ENCODE assay signal across 8 cellular contexts in the genomic region with DNA sequence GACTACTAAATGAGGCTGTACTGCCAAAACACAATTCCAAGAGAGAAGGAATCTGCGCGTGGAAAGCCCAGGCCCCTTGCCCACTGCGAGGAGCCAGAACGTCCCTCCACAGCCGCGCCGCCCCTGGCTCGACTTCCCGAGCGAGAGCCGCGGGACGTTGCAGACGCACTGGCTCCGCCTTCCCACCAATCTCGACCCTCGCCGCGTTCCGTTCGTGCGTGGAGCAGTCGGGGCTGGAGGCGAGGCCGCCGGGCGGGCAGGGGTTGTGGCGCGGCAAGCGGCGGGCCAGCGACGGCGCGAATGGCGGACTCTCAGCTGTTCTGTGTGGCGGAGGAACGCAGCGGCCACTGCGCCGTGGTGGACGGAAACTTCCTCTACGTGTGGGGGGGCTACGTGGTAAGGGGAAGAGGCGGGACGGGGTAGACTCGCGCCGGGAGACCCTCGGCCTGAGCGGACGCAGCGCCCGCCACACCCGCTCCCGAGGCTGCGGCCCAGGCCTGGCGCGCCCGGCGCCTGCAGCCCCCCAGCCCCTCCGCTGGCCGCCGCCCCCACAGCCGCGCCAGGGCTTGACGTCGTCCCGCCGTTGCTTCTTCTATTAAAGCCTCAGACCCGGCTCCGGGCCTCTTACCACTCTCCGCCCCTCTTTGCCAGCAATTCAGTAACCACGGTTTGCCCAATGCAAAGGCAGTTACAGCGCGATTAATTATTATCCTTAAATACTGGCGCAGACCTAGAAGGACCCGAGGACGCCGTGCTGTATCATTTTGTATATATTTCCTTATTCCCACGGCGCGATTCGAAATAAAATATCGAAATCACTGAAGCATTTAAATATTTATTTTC. TPM values are rescaled to one million over a fixed set of nuclear protein-coding genes. Genes with fewer than 3 reads are reported as not detected.
DNase-seq lines count a peak whose midpoint lies in the region; ATAC-seq, FAIRE-seq and TF ChIP-seq lines count a peak whose summit lies in the region.

A gene with protein sequence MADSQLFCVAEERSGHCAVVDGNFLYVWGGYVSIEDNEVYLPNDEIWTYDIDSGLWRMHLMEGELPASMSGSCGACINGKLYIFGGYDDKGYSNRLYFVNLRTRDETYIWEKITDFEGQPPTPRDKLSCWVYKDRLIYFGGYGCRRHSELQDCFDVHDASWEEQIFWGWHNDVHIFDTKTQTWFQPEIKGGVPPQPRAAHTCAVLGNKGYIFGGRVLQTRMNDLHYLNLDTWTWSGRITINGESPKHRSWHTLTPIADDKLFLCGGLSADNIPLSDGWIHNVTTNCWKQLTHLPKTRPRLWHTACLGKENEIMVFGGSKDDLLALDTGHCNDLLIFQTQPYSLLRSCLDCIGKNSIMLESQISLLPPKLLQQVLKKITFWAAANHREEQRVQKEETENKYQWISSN (plus strand): TSS at position 226 of the 843 bp plus-strand sequence. CDS start 75 bp downstream, at position 301.

- peak within 1 kb of the TSS; percentile 68 for H3K4me3 ChIP-seq in IMR-90 (ENCODE audit: insufficient read depth, low read depth, low read length)
- H3K4me3 ChIP-seq in naive thymus-derived CD4-positive, alpha-beta T cell (ENCODE audit: low read length) = peak within 1 kb of the TSS; percentile 67

- peaks cover 19% of the 10 kb centered on the region for H3K4me1 Mint-ChIP-seq in activated T-helper 1 cell treated with anti-CD3 and anti-CD28 coated beads, Interleukin-12 subunit alpha, Interleukin-12 subunit beta, Interleukin-2, Interleukin-4 antibody, amounts not matched to agents 30 ng/mL and 10 ng/mL and 1 ng/mL, durations not matched to agents 14 hours and 24 hours and 36 hours (ENCODE audit: low read depth)
- H3K4me1 Mint-ChIP-seq in naive thymus-derived CD4-positive, alpha-beta T cell = peaks cover 20 to 52% (median 43%) of the 10 kb centered on the region in 7 donors
- H3K4me1 Mint-ChIP-seq in stimulated activated effector memory CD8-positive, alpha-beta T cell treated with anti-CD3 and anti-CD28 coated beads, Interleukin-12 subunit alpha, Interleukin-12 subunit beta, amount 100 ng/mL, for 72 hours = peaks cover 26% of the 10 kb centered on the region

- peak within 1 kb of the TSS; percentile 69 for H3K9ac ChIP-seq in IMR-90 (ENCODE audit: low read depth, low read length)

- in situ Hi-C loops in IMR-90 (cut with MboI; ENCODE audit: low sequenced_read_pairs) = loop anchor here (5.0 kb wide), 1 partner anchor 74 kb away; the partner anchor contains the start of gene KLHDC2

- H3K9me1 ChIP-seq in IMR-90 (ENCODE audit: insufficient read depth, low read length) = peaks cover 5% of the 10 kb centered on the region; the same call in 1 of the 2 replicates

- TF ChIP-seq CTCF in D721Med (IDR thresholded peaks at IDR 0.05; ENCODE audit: insufficient read depth, missing control alignments) = no peak
- no peak for TF ChIP-seq CTCF in IMR-90 (conservative IDR thresholded peaks at IDR 0.05; ENCODE audit: low read depth, low read length)

- intact Hi-C loops in IMR-90 (cut with micrococcal nuclease) = loop anchor here (1.0 to 5.0 kb wide), 2 partner anchors 61 to 74 kb away; no protein-coding TSS in a partner anchor
- intact Hi-C loops in activated T-helper 1 cell treated with anti-CD3 and anti-CD28 coated beads, Interleukin-12 subunit alpha, Interleukin-12 subunit beta, Interleukin-2, Interleukin-4 antibody, amounts not matched to agents 30 ng/mL and 10 ng/mL and 1 ng/mL, durations not matched to agents 14 hours and 24 hours and 36 hours (cut with micrococcal nuclease) = loop anchor here (1.0 to 10.0 kb wide), 2 partner anchors 74 to 972 kb away; partner anchors contain the start of gene SAV1
- intact Hi-C loops in naive thymus-derived CD4-positive, alpha-beta T cell (cut with micrococcal nuclease) = loop anchor here (1.0 to 10.0 kb wide), 8 partner anchors 16 to 542 kb away; partner anchors contain the start of genes MGAT2 (in 1 of the 2), NEMF (in 1 of the 2), RPL36AL (in 1 of the 2) and RPS29 (in 1 of the 2)

- H3K27ac ChIP-seq in IMR-90 (ENCODE audit: insufficient read depth, low read length) = peak within 1 kb of the TSS; percentile 79
- H3K27ac ChIP-seq in naive thymus-derived CD4-positive, alpha-beta T cell (ENCODE audit: low read depth, low read length) = peak within 1 kb of the TSS; percentile 80

- peak within 1 kb of the TSS; percentile 80 for H3K14ac ChIP-seq in IMR-90 (replicated peaks; ENCODE audit: low read depth, low read length)

- TF ChIP-seq POLR2A in IMR-90 (IDR thresholded peaks at IDR 0.05; ENCODE audit: low read depth, low read length) = peak; percentile 80

- H3K36me3 Mint-ChIP-seq in activated T-helper 1 cell treated with anti-CD3 and anti-CD28 coated beads, Interleukin-12 subunit alpha, Interleukin-12 subunit beta, Interleukin-2, Interleukin-4 antibody, amounts not matched to agents 30 ng/mL and 10 ng/mL and 1 ng/mL, durations not matched to agents 14 hours and 24 hours and 36 hours (ENCODE audit: low read depth) = peaks cover 2% of the 10 kb centered on the region
- peaks cover 0 to 1% (median 0%) of the 10 kb centered on the region in 5 donors for H3K36me3 Mint-ChIP-seq in naive thymus-derived CD4-positive, alpha-beta T cell
- no peaks in the 10 kb centered on the region for H3K36me3 Mint-ChIP-seq in stimulated activated effector memory CD8-positive, alpha-beta T cell treated with anti-CD3 and anti-CD28 coated beads, Interleukin-12 subunit alpha, Interleukin-12 subunit beta, amount 100 ng/mL, for 72 hours

- POLR2A ChIA-PET in IMR-90 (lab: Charles Lee; ENCODE audit: unreplicated experiment) = no interaction called here
- POLR2A ChIA-PET in naive thymus-derived CD4-positive, alpha-beta T cell (lab: Charles Lee) = interaction anchor here (0.6 to 7.8 kb wide), 10 partner anchors 22 to 636 kb away, joined by 3 to 64 read pairs (median 4); partner anchors contain the start of genes KLHDC2, MGAT2, RPL36AL and SOS2

- no peaks in the 10 kb centered on the region for H3K9me3 Mint-ChIP-seq in activated T-helper 1 cell treated with anti-CD3 and anti-CD28 coated beads, Interleukin-12 subunit alpha, Interleukin-12 subunit beta, Interleukin-2, Interleukin-4 antibody, amounts not matched to agents 30 ng/mL and 10 ng/mL and 1 ng/mL, durations not matched to agents 14 hours and 24 hours and 36 hours
- no peaks in the 10 kb centered on the region for H3K9me3 Mint-ChIP-seq in naive thymus-derived CD4-positive, alpha-beta T cell
- H3K9me3 Mint-ChIP-seq in stimulated activated effector memory CD8-positive, alpha-beta T cell treated with anti-CD3 and anti-CD28 coated beads, Interleukin-12 subunit alpha, Interleukin-12 subunit beta, amount 100 ng/mL, for 72 hours = no peaks in the 10 kb centered on the region

- peak within 1 kb of the TSS; percentile 77 for H2AK9ac ChIP-seq in IMR-90 (replicated peaks; ENCODE audit: low read depth, low read length, poor library complexity)

- no peaks in the 10 kb centered on the region for H3K27me3 ChIP-seq in IMR-90 (ENCODE audit: control insufficient read depth, insufficient read depth, low read length)
- H3K27me3 ChIP-seq in naive thymus-derived CD4-positive, alpha-beta T cell (ENCODE audit: control insufficient read depth in 2 of 2, insufficient read depth in 2 of 2, low read length in 2 of 2) = no peaks in the 10 kb centered on the region

- peak within 1 kb of the TSS; percentile 49; the same call in 1 of the 3 replicates for H2BK15ac ChIP-seq in IMR-90 (ENCODE audit: low read depth, low read length)

- 1% methylated on average over 17 of the region's 85 CpGs; no CpG with 5 or more reads in 1 of the 2 experiments for WGBS in IMR-90 (ENCODE audit: extremely low coverage in 2 of 2, insufficient read length in 1 of 2), 2 experiments

- H3K36me3 ChIP-seq in IMR-90 (ENCODE audit: control insufficient read depth, insufficient read depth, low read length) = no peaks in the 10 kb centered on the region
- H3K36me3 ChIP-seq in naive thymus-derived CD4-positive, alpha-beta T cell (ENCODE audit: control insufficient read depth in 2 of 3, insufficient read depth in 3 of 3, low read length in 3 of 3) = peaks cover 0 to 4% (median 0%) of the 10 kb centered on the region in 3 experiments

- H4K91ac ChIP-seq in IMR-90 (ENCODE audit: insufficient read depth, low read depth, low read length) = peak within 1 kb of the TSS; percentile 86

- H2AK5ac ChIP-seq in IMR-90 (ENCODE audit: low read depth, low read length) = no peak within 1 kb of the TSS

- peak within 1 kb of the TSS; percentile 74 for H3K18ac ChIP-seq in IMR-90 (ENCODE audit: low read depth, low read length)

- peak within 1 kb of the TSS; percentile 92 for H3K4me2 ChIP-seq in IMR-90 (ENCODE audit: low read depth, low read length)

- H2AFZ ChIP-seq in IMR-90 (replicated peaks; ENCODE audit: low read length, poor library complexity) = peak within 1 kb of the TSS; percentile 95

- H2BK20ac ChIP-seq in IMR-90 (ENCODE audit: low read depth, low read length) = no peak within 1 kb of the TSS

- CTCF ChIA-PET in IMR-90 (lab: Yijun Ruan, JAX) = no interaction called here
- CTCF ChIA-PET in naive thymus-derived CD4-positive, alpha-beta T cell (lab: Charles Lee) = interaction anchor here (0.8 to 1.0 kb wide), 2 partner anchors 59 to 73 kb away, joined by 4 to 6 read pairs; partner anchors contain the start of genes MGAT2 and RPL36AL

- TF ChIP-seq RAD21 in IMR-90 (IDR thresholded peaks at IDR 0.05; ENCODE audit: low read length) = no peak

- no TSS peak for BruUV-seq in IMR-90 (replicated peaks; lab: Mats Ljungman, UMichigan)

- FAIRE-seq in D721Med (lab: Jason Lieb, UNC) = no peak

- H4K5ac ChIP-seq in IMR-90 (ENCODE audit: low read depth, low read length) = peak within 1 kb of the TSS; percentile 80

- dilution Hi-C loops in IMR-90 (cut with HindIII; ENCODE audit: low sequenced_read_pairs, unreplicated experiment) = no loop called here

- peaks cover 8 to 20% of the 10 kb centered on the region in 2 experiments for H3K79me1 ChIP-seq in IMR-90 (ENCODE audit: low read depth in 1 of 2, low read length in 2 of 2)

- peak within 1 kb of the TSS; percentile 69; the same call in 1 of the 2 replicates for H3K56ac ChIP-seq in IMR-90 (ENCODE audit: extremely low read depth, insufficient read depth, low read length)

- no peaks in the 10 kb centered on the region for H4K20me1 ChIP-seq in IMR-90 (ENCODE audit: insufficient read depth, low read length)

- H3K9me3 ChIP-seq in IMR-90 (ENCODE audit: control insufficient read depth, insufficient read depth, low read length) = no peaks in the 10 kb centered on the region
- no peaks in the 10 kb centered on the region for H3K9me3 ChIP-seq in naive thymus-derived CD4-positive, alpha-beta T cell (ENCODE audit: control insufficient read depth in 2 of 3, low read length in 3 of 3)

- peak within 1 kb of the TSS; percentile 87 for H3K4me3 Mint-ChIP-seq in activated T-helper 1 cell treated with anti-CD3 and anti-CD28 coated beads, Interleukin-12 subunit alpha, Interleukin-12 subunit beta, Interleukin-2, Interleukin-4 antibody, amounts not matched to agents 30 ng/mL and 10 ng/mL and 1 ng/mL, durations not matched to agents 14 hours and 24 hours and 36 hours
- H3K4me3 Mint-ChIP-seq in naive thymus-derived CD4-positive, alpha-beta T cell = peak within 1 kb of the TSS; percentile 81 to 100 (median 89)
- H3K4me3 Mint-ChIP-seq in stimulated activated effector memory CD8-positive, alpha-beta T cell treated with anti-CD3 and anti-CD28 coated beads, Interleukin-12 subunit alpha, Interleukin-12 subunit beta, amount 100 ng/mL, for 72 hours = peak within 1 kb of the TSS; percentile 62

- DNase-seq in D721Med (ENCODE audit: insufficient read length, low spot score) (peak; percentile 47), IMR-90 (peak; percentile 63), fibroblast of gingiva (ENCODE audit: low read depth) (peak; percentile 82)
- peak; percentile 74 for DNase-seq in activated T-helper 1 cell treated with anti-CD3 and anti-CD28 coated beads, Interleukin-12 subunit alpha, Interleukin-12 subunit beta, Interleukin-2, Interleukin-4 antibody, amounts not matched to agents 30 ng/mL and 10 ng/mL and 1 ng/mL, durations not matched to agents 14 hours and 24 hours and 36 hours (ENCODE audit: low spot score)
- DNase-seq in naive thymus-derived CD4-positive, alpha-beta T cell = peak; percentile 70 to 84 (median 80)
- peak; percentile 64 to 85 for DNase-seq in stimulated activated effector memory CD8-positive, alpha-beta T cell treated with anti-CD3 and anti-CD28 coated beads, Interleukin-12 subunit alpha, Interleukin-12 subunit beta, amount 100 ng/mL, for 72 hours (ENCODE audit: low spot score in 2 of 2)

- peak within 1 kb of the TSS; percentile 65 for H2BK5ac ChIP-seq in IMR-90 (ENCODE audit: low read depth, low read length, poor library complexity, severe bottlenecking)

- peak within 1 kb of the TSS; percentile 90 for H3K4ac ChIP-seq in IMR-90 (ENCODE audit: low read depth, low read length)

- peak within 1 kb of the TSS; percentile 94 for H3K27ac Mint-ChIP-seq in activated T-helper 1 cell treated with anti-CD3 and anti-CD28 coated beads, Interleukin-12 subunit alpha, Interleukin-12 subunit beta, Interleukin-2, Interleukin-4 antibody, amounts not matched to agents 30 ng/mL and 10 ng/mL and 1 ng/mL, durations not matched to agents 14 hours and 24 hours and 36 hours
- H3K27ac Mint-ChIP-seq in naive thymus-derived CD4-positive, alpha-beta T cell = peak within 1 kb of the TSS; percentile 79 to 99 (median 94)
- H3K27ac Mint-ChIP-seq in stimulated activated effector memory CD8-positive, alpha-beta T cell treated with anti-CD3 and anti-CD28 coated beads, Interleukin-12 subunit alpha, Interleukin-12 subunit beta, amount 100 ng/mL, for 72 hours = peak within 1 kb of the TSS; percentile 29

- H2BK120ac ChIP-seq in IMR-90 (ENCODE audit: low read depth, low read length) = peak within 1 kb of the TSS; percentile 78

- H3K23ac ChIP-seq in IMR-90 (ENCODE audit: low read depth, low read length) = peak within 1 kb of the TSS; percentile 92

- peaks cover 3% of the 10 kb centered on the region for H3K4me1 ChIP-seq in IMR-90 (ENCODE audit: control insufficient read depth, insufficient read depth, low read length)
- peaks cover 8 to 19% of the 10 kb centered on the region in 2 donors for H3K4me1 ChIP-seq in naive thymus-derived CD4-positive, alpha-beta T cell (ENCODE audit: control insufficient read depth in 2 of 2, insufficient read depth in 2 of 2, low read length in 2 of 2)

- peak within 1 kb of the TSS; percentile 43 to 88 for H4K8ac ChIP-seq in IMR-90 (ENCODE audit: low read depth in 2 of 2, low read length in 2 of 2)

- ATAC-seq in GM21526 (IDR thresholded peaks at IDR 0.05; ENCODE audit: low FRiP score, unreplicated experiment) (peak; percentile 51), IMR-90 (ENCODE audit: low read depth) (peak; percentile 82)
- ATAC-seq in naive thymus-derived CD4-positive, alpha-beta T cell = peak; percentile 89
- ATAC-seq in stimulated activated effector memory CD8-positive, alpha-beta T cell treated with anti-CD3 and anti-CD28 coated beads, Interleukin-12 subunit alpha, Interleukin-12 subunit beta, amount 100 ng/mL, for 72 hours = peak; percentile 83

- H3K27me3 Mint-ChIP-seq in activated T-helper 1 cell treated with anti-CD3 and anti-CD28 coated beads, Interleukin-12 subunit alpha, Interleukin-12 subunit beta, Interleukin-2, Interleukin-4 antibody, amounts not matched to agents 30 ng/mL and 10 ng/mL and 1 ng/mL, durations not matched to agents 14 hours and 24 hours and 36 hours (ENCODE audit: insufficient read depth) = peaks cover 1% of the 10 kb centered on the region
- no peaks in the 10 kb centered on the region for H3K27me3 Mint-ChIP-seq in naive thymus-derived CD4-positive, alpha-beta T cell

RNA-seq across cellular contexts. Expression of the gene that starts here (rescaled TPM):
- 0.90 and 1.9 TPM in 2 replicates for total RNA-seq in IMR-90 (2012; rRNA removed)
- polyA plus RNA-seq in IMR-90 (2012; rRNA removed) = 0.34 and 0.51 TPM in 2 replicates
- polyA plus RNA-seq in IMR-90 (2012; cell fraction: cytosol; rRNA removed) = 0.32 and 0.44 TPM in 2 replicates
- polyA plus RNA-seq in IMR-90 (2012; cell fraction: nucleus; rRNA removed; ENCODE audit: low replicate concordance) = 0.33 and 2.5 TPM in 2 replicates
- polyA plus RNA-seq in PFSK-1 (2012; ENCODE audit: insufficient read length, low read depth) = 1.4 TPM
- 0.93 and 1.9 TPM in 2 replicates for total RNA-seq in activated T-helper 1 cell treated with anti-CD3 and anti-CD28 coated beads, Interleukin-12 subunit alpha, Interleukin-12 subunit beta, Interleukin-2, Interleukin-4 antibody, amounts not matched to agents 30 ng/mL and 10 ng/mL and 1 ng/mL, durations not matched to agents 14 hours and 24 hours and 36 hours
- 10 to 100 TPM in 3 of 5 experiments, 1 to 10 TPM in 2; 2.6 to 18.0 (median 12.2) TPM for total RNA-seq in naive thymus-derived CD4-positive, alpha-beta T cell
- polyA plus RNA-seq in naive thymus-derived CD4-positive, alpha-beta T cell = 1 to 10 TPM; 5.5 to 6.1 TPM

Comparison
In these comparisons a context has a peak if more than half of its experiments do, and no peak if none do; other contexts are left out.
1. Peak in every context shown above with its lines: DNase-seq, ATAC-seq, H3K4me3 ChIP-seq and H3K27ac ChIP-seq.
2. H3K27ac Mint-ChIP-seq: peak in every context shown above with its lines; median percentile 94 in activated T-helper 1 cell treated with anti-CD3 and anti-CD28 coated beads, Interleukin-12 subunit alpha, Interleukin-12 subunit beta, Interleukin-2, Interleukin-4 antibody, amounts not matched to agents 30 ng/mL and 10 ng/mL and 1 ng/mL, durations not matched to agents 14 hours and 24 hours and 36 hours; 94 in naive thymus-derived CD4-positive, alpha-beta T cell; 29 in stimulated activated effector memory CD8-positive, alpha-beta T cell treated with anti-CD3 and anti-CD28 coated beads, Interleukin-12 subunit alpha, Interleukin-12 subunit beta, amount 100 ng/mL, for 72 hours.